Comparison of ENCODE assay signal across 1 cellular context in the genomic region with DNA sequence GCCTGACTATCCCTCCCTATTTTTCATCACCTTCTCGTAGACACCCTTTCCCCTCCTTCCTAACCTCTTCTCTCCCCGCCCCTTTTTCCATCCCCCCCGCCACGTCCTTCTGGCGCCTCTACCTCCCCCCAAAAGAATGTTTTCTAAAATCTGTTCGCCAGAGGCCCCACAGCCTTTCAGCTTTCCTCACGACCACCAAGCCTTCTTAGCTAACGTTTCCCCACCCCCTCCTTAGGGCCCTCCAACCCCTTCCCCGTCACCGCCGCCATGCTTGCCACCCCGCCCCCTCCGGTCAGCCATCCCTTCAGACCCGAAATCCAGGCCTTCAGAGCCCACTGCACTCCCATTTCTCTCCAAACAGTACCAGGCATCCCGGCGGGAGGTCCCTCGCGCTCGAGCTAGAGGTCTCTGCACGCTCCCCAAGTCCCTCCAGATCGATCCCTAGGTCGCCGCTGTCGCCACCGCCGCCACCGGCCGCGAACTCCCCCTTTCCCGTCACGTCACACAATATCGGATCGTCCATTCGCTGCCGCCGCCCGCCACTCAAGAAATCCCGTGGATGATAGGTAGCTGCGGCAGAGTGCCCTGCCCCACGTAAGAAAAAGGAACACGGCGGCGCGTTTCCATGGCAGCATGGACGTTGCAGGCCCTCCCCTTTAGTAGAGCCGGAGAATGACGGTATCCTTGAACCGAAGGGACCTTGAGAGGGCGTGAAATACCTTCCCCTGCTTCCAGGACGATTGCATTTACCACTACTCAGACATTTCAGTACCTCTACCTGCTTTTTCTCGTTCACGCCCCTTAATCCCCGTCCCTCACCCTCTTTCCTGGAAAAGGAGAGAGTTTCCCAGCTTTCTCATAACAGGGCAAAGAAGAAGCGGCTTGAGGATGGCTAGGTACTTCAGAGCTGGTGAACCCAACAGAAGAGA.
TF ChIP-seq lines count a peak whose summit lies in the region.

A gene with protein sequence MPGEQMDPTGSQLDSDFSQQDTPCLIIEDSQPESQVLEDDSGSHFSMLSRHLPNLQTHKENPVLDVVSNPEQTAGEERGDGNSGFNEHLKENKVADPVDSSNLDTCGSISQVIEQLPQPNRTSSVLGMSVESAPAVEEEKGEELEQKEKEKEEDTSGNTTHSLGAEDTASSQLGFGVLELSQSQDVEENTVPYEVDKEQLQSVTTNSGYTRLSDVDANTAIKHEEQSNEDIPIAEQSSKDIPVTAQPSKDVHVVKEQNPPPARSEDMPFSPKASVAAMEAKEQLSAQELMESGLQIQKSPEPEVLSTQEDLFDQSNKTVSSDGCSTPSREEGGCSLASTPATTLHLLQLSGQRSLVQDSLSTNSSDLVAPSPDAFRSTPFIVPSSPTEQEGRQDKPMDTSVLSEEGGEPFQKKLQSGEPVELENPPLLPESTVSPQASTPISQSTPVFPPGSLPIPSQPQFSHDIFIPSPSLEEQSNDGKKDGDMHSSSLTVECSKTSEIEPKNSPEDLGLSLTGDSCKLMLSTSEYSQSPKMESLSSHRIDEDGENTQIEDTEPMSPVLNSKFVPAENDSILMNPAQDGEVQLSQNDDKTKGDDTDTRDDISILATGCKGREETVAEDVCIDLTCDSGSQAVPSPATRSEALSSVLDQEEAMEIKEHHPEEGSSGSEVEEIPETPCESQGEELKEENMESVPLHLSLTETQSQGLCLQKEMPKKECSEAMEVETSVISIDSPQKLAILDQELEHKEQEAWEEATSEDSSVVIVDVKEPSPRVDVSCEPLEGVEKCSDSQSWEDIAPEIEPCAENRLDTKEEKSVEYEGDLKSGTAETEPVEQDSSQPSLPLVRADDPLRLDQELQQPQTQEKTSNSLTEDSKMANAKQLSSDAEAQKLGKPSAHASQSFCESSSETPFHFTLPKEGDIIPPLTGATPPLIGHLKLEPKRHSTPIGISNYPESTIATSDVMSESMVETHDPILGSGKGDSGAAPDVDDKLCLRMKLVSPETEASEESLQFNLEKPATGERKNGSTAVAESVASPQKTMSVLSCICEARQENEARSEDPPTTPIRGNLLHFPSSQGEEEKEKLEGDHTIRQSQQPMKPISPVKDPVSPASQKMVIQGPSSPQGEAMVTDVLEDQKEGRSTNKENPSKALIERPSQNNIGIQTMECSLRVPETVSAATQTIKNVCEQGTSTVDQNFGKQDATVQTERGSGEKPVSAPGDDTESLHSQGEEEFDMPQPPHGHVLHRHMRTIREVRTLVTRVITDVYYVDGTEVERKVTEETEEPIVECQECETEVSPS (N-terminal part only) (minus strand): TSS at position 484 of the 929 bp plus-strand sequence. CDS start 113 bp downstream, at position 371.

TF ChIP-seq in K562, 482 proteins besides CTCF, POLR2A, EP300 and RAD21 (continued from another document and continues in another):
- TF ChIP-seq, protein P1, sequence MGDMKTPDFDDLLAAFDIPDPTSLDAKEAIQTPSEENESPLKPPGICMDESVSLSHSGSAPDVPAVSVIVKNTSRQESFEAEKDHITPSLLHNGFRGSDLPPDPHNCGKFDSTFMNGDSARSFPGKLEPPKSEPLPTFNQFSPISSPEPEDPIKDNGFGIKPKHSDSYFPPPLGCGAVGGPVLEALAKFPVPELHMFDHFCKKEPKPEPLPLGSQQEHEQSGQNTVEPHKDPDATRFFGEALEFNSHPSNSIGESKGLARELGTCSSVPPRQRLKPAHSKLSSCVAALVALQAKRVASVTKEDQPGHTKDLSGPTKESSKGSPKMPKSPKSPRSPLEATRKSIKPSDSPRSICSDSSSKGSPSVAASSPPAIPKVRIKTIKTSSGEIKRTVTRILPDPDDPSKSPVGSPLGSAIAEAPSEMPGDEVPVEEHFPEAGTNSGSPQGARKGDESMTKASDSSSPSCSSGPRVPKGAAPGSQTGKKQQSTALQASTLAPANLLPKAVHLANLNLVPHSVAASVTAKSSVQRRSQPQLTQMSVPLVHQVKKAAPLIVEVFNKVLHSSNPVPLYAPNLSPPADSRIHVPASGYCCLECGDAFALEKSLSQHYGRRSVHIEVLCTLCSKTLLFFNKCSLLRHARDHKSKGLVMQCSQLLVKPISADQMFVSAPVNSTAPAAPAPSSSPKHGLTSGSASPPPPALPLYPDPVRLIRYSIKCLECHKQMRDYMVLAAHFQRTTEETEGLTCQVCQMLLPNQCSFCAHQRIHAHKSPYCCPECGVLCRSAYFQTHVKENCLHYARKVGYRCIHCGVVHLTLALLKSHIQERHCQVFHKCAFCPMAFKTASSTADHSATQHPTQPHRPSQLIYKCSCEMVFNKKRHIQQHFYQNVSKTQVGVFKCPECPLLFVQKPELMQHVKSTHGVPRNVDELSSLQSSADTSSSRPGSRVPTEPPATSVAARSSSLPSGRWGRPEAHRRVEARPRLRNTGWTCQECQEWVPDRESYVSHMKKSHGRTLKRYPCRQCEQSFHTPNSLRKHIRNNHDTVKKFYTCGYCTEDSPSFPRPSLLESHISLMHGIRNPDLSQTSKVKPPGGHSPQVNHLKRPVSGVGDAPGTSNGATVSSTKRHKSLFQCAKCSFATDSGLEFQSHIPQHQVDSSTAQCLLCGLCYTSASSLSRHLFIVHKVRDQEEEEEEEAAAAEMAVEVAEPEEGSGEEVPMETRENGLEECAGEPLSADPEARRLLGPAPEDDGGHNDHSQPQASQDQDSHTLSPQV (IDR thresholded peaks at IDR 0.05) = no peak
- TF ChIP-seq ZKSCAN1 (IDR thresholded peaks at IDR 0.05; ENCODE audit: low read depth, low read length) = no peak
- no peak for TF ChIP-seq WHSC1 (IDR thresholded peaks at IDR 0.05; ENCODE audit: low read length)
- no peak; the same call in 1 of the 2 replicates for TF ChIP-seq MTA3 (IDR thresholded peaks at IDR 0.05; ENCODE audit: borderline replicate concordance)
- no peak for TF ChIP-seq ZC3H8 (IDR thresholded peaks at IDR 0.05)
- TF ChIP-seq HDGF (IDR thresholded peaks at IDR 0.05) = no peak
- TF ChIP-seq ILK (tag; IDR thresholded peaks at IDR 0.05; ENCODE audit: borderline replicate concordance, low read depth) = no peak
- TF ChIP-seq SP1 (CRISPR knock-in tag; IDR thresholded peaks at IDR 0.05) = peak; percentile 85
- TF ChIP-seq PURB (CRISPR knock-in tag; IDR thresholded peaks at IDR 0.05; ENCODE audit: low read depth) = no peak
- peak; percentile 85 for TF ChIP-seq RBM25 (IDR thresholded peaks at IDR 0.05; ENCODE audit: low read depth, low read length, severe bottlenecking)
- no peak for TF ChIP-seq IFI16 (CRISPR knock-in tag; IDR thresholded peaks at IDR 0.05)
- TF ChIP-seq SAP30 (IDR thresholded peaks at IDR 0.05; ENCODE audit: borderline replicate concordance, insufficient read depth, low read depth, low read length, poor library complexity, severe bottlenecking) = peak; percentile 76
- TF ChIP-seq, protein P2, sequence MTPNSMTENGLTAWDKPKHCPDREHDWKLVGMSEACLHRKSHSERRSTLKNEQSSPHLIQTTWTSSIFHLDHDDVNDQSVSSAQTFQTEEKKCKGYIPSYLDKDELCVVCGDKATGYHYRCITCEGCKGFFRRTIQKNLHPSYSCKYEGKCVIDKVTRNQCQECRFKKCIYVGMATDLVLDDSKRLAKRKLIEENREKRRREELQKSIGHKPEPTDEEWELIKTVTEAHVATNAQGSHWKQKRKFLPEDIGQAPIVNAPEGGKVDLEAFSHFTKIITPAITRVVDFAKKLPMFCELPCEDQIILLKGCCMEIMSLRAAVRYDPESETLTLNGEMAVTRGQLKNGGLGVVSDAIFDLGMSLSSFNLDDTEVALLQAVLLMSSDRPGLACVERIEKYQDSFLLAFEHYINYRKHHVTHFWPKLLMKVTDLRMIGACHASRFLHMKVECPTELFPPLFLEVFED (CRISPR knock-in tag; conservative IDR thresholded peaks at IDR 0.05) = no peak
- 0 out of 4 replicates have a peak, but pooled peaks of 1 of the 2 experiments have one; percentile 45 for TF ChIP-seq TEAD1 (CRISPR knock-in tag; IDR thresholded peaks at IDR 0.05)
- TF ChIP-seq RBFOX2 (IDR thresholded peaks at IDR 0.05; ENCODE audit: low read depth, low read length) = peak; percentile 69
- peak; percentile 71 for TF ChIP-seq POLR2G (IDR thresholded peaks at IDR 0.05; ENCODE audit: low read depth, low read length)
- TF ChIP-seq, protein P3, sequence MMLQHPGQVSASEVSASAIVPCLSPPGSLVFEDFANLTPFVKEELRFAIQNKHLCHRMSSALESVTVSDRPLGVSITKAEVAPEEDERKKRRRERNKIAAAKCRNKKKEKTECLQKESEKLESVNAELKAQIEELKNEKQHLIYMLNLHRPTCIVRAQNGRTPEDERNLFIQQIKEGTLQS (IDR thresholded peaks at IDR 0.05) = peak; percentile 39; the same call in 1 of the 2 replicates
- TF ChIP-seq, protein P3 (CRISPR knock-in tag; conservative IDR thresholded peaks at IDR 0.05) = 0 out of 2 replicates have a peak, but pooled peaks have one; percentile 51
- TF ChIP-seq ZC3H4 (CRISPR knock-in tag; IDR thresholded peaks at IDR 0.05; ENCODE audit: borderline replicate concordance) = no peak
- TF ChIP-seq ZNF253 (CRISPR knock-in tag; conservative IDR thresholded peaks at IDR 0.05) = no peak
- TF ChIP-seq ZEB2 (IDR thresholded peaks at IDR 0.05) = peak; percentile 59
- no peak for TF ChIP-seq TEAD4 (IDR thresholded peaks at IDR 0.05; ENCODE audit: low read length)
- no peak for TF ChIP-seq TEAD4 (CRISPR knock-in tag; IDR thresholded peaks at IDR 0.05; ENCODE audit: borderline replicate concordance)
- TF ChIP-seq KDM5B (IDR thresholded peaks at IDR 0.05; ENCODE audit: insufficient replicate concordance, low read depth, low read length) = peak; percentile 36
- peak; percentile 88 for TF ChIP-seq NEUROD1 (IDR thresholded peaks at IDR 0.05; ENCODE audit: borderline replicate concordance, low read depth, low read length, partially characterized antibody)
- 0 out of 2 replicates have a peak, but pooled peaks have one; percentile 12 for TF ChIP-seq MTA1 (IDR thresholded peaks at IDR 0.05; ENCODE audit: borderline replicate concordance)
- no peak for TF ChIP-seq SETDB1 (IDR thresholded peaks at IDR 0.05; ENCODE audit: low read length)
- TF ChIP-seq, protein P4, sequence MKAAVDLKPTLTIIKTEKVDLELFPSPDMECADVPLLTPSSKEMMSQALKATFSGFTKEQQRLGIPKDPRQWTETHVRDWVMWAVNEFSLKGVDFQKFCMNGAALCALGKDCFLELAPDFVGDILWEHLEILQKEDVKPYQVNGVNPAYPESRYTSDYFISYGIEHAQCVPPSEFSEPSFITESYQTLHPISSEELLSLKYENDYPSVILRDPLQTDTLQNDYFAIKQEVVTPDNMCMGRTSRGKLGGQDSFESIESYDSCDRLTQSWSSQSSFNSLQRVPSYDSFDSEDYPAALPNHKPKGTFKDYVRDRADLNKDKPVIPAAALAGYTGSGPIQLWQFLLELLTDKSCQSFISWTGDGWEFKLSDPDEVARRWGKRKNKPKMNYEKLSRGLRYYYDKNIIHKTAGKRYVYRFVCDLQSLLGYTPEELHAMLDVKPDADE (conservative IDR thresholded peaks at IDR 0.05; ENCODE audit: control insufficient read depth, low read depth, low read length) = no peak; the same call in 1 of the 2 replicates
- TF ChIP-seq, protein P5, sequence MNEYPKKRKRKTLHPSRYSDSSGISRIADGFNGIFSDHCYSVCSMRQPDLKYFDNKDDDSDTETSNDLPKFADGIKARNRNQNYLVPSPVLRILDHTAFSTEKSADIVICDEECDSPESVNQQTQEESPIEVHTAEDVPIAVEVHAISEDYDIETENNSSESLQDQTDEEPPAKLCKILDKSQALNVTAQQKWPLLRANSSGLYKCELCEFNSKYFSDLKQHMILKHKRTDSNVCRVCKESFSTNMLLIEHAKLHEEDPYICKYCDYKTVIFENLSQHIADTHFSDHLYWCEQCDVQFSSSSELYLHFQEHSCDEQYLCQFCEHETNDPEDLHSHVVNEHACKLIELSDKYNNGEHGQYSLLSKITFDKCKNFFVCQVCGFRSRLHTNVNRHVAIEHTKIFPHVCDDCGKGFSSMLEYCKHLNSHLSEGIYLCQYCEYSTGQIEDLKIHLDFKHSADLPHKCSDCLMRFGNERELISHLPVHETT (CRISPR knock-in tag; conservative IDR thresholded peaks at IDR 0.05 in 1 of 2, IDR thresholded peaks at IDR 0.05 in 1 of 2) = no peak
- TF ChIP-seq EP400 (IDR thresholded peaks at IDR 0.05) = peak; percentile 81
- TF ChIP-seq ZNF174 (CRISPR knock-in tag; IDR thresholded peaks at IDR 0.05) = no peak
- TF ChIP-seq NCOR1 (IDR thresholded peaks at IDR 0.05) = no peak
- TF ChIP-seq SMARCB1 (IDR thresholded peaks at IDR 0.05; ENCODE audit: insufficient read length, low read depth) = no peak
- TF ChIP-seq GATAD2B (IDR thresholded peaks at IDR 0.05; ENCODE audit: borderline replicate concordance) = no peak
- no peak for TF ChIP-seq CREBBP (IDR thresholded peaks at IDR 0.05; ENCODE audit: low read depth, low read length)
- TF ChIP-seq, protein P6, sequence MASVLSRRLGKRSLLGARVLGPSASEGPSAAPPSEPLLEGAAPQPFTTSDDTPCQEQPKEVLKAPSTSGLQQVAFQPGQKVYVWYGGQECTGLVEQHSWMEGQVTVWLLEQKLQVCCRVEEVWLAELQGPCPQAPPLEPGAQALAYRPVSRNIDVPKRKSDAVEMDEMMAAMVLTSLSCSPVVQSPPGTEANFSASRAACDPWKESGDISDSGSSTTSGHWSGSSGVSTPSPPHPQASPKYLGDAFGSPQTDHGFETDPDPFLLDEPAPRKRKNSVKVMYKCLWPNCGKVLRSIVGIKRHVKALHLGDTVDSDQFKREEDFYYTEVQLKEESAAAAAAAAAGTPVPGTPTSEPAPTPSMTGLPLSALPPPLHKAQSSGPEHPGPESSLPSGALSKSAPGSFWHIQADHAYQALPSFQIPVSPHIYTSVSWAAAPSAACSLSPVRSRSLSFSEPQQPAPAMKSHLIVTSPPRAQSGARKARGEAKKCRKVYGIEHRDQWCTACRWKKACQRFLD (CRISPR knock-in tag; IDR thresholded peaks at IDR 0.05) = no peak
- no peak for TF ChIP-seq ZNF282 (CRISPR knock-in tag; IDR thresholded peaks at IDR 0.05)
- TF ChIP-seq HMG20B (CRISPR knock-in tag; IDR thresholded peaks at IDR 0.05) = no peak
- TF ChIP-seq, protein P7, sequence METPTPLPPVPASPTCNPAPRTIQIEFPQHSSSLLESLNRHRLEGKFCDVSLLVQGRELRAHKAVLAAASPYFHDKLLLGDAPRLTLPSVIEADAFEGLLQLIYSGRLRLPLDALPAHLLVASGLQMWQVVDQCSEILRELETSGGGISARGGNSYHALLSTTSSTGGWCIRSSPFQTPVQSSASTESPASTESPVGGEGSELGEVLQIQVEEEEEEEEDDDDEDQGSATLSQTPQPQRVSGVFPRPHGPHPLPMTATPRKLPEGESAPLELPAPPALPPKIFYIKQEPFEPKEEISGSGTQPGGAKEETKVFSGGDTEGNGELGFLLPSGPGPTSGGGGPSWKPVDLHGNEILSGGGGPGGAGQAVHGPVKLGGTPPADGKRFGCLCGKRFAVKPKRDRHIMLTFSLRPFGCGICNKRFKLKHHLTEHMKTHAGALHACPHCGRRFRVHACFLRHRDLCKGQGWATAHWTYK (CRISPR knock-in tag; IDR thresholded peaks at IDR 0.05) = no peak
- TF ChIP-seq, protein P8, sequence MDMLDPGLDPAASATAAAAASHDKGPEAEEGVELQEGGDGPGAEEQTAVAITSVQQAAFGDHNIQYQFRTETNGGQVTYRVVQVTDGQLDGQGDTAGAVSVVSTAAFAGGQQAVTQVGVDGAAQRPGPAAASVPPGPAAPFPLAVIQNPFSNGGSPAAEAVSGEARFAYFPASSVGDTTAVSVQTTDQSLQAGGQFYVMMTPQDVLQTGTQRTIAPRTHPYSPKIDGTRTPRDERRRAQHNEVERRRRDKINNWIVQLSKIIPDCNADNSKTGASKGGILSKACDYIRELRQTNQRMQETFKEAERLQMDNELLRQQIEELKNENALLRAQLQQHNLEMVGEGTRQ (CRISPR knock-in tag; IDR thresholded peaks at IDR 0.05) = no peak
- TF ChIP-seq SP2 (IDR thresholded peaks at IDR 0.05; ENCODE audit: extremely low read depth, low read depth, low read length, poor library complexity, severe bottlenecking) = peak; percentile 81
- TF ChIP-seq ZC3H11A (IDR thresholded peaks at IDR 0.05; ENCODE audit: low read depth, low read length) = no peak
- TF ChIP-seq CBX2 (IDR thresholded peaks at IDR 0.05; ENCODE audit: insufficient read depth, low read length, poor library complexity, severe bottlenecking) = no peak
